ENCODE assay signal across 22 cellular contexts in the genomic region with DNA sequence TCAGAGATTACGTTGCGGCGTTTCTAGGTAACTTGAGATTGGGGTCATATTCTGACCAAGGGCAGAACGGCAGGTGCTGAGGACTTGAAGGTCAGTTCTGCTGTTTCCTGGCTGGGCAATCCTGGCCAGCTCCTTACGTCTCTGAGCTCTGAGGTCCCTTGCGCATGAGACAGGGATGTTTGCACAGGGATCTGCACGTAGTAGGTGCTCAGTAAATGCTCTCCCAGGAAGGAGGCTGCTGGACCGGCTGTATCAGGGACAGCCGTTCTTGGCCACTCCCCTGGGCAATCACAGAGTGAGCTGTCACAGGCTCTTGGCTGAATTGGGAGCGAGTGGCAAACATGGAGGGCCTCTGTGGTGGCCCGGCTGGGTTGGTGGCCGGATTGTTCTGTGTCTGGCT. TPM values are rescaled to one million over a fixed set of nuclear protein-coding genes. Genes with fewer than 3 reads are reported as not detected.
DNase-seq lines count a peak whose midpoint lies in the region; ATAC-seq and TF ChIP-seq lines count a peak whose summit lies in the region.
"Had no signal": no experiment of that assay in that cellular context is flagged by ENCODE, and none has a peak within 500 bp of the region (broad histone marks: within the 10 kb centered on the region; RNA-seq: fewer than 3 reads in every experiment).

No MANE protein-coding gene starts in this region.

- no peaks in the 10 kb centered on the region for H3K36me3 Mint-ChIP-seq in endodermal cell (ENCODE audit: low read depth)
- peaks cover 3% of the 10 kb centered on the region for H3K36me3 Mint-ChIP-seq in nephron (ENCODE audit: low read depth)
- H3K36me3 Mint-ChIP-seq: CD8-positive, alpha-beta memory T cell; IgD-negative memory B cell had no signal

- no peak for TF ChIP-seq CTCF in RWPE2 (IDR thresholded peaks at IDR 0.05; ENCODE audit: poor library complexity, severe bottlenecking)
- TF ChIP-seq CTCF in endodermal cell (conservative IDR thresholded peaks at IDR 0.05) = no peak
- TF ChIP-seq CTCF in nephron (IDR thresholded peaks at IDR 0.05; ENCODE audit: unreplicated experiment in 3 of 3) = no peak
- TF ChIP-seq CTCF in thoracic aorta (IDR thresholded peaks at IDR 0.05) = no peak

- no peaks in the 10 kb centered on the region for H3K27me3 Mint-ChIP-seq in endodermal cell (ENCODE audit: insufficient read depth)
- no peaks in the 10 kb centered on the region for H3K27me3 Mint-ChIP-seq in nephron (ENCODE audit: low read depth)
- H3K27me3 Mint-ChIP-seq: CD8-positive, alpha-beta memory T cell; IgD-negative memory B cell had no signal

- ATAC-seq in RWPE2 (ENCODE audit: low read depth) = no peak
- no peak for ATAC-seq in thoracic aorta (ENCODE audit: insufficient number of reproducible peaks, low FRiP score, low read depth)
- ATAC-seq in HG03457 (IDR thresholded peaks at IDR 0.05; ENCODE audit: unreplicated experiment) = no peak
- ATAC-seq: GM23338 had no signal

- H3K9me3 ChIP-seq in RWPE2 (ENCODE audit: severe bottlenecking) (no peaks in the 10 kb centered on the region), endodermal cell (ENCODE audit: control insufficient read depth, low read length) (no peaks in the 10 kb centered on the region), thoracic aorta (no peaks in the 10 kb centered on the region)

- peak; percentile 18 for DNase-seq in RWPE2 (ENCODE audit: low spot score)
- DNase-seq in endodermal cell = no peak
- DNase-seq in thoracic aorta (ENCODE audit: low spot score) = no peak
- no peak for DNase-seq in NCI-H2196 treated with DMSO at 0.1 percent for 48 hours (lab: John Stamatoyannopoulos, UW; ENCODE audit: unreplicated experiment)
- DNase-seq in GM03348 (ENCODE audit: low spot score) = no peak
- no peak for DNase-seq in activated naive CD4-positive, alpha-beta T cell (lab: John Stamatoyannopoulos, UW)
- DNase-seq: CD8-positive, alpha-beta memory T cell; GDM1; HCEC 1CT; Karpas-422; MV-4-11; NCI-H1105 treated with DMSO at 0.1 percent for 48 hours; NCI-H2029 treated with DMSO at 0.1 percent for 48 hours; NCI-H2171; NCI-H446; NCI-H526; SIG-M5 had no signal

- H3K27ac Mint-ChIP-seq in endodermal cell (peak overlapping the region; percentile 26), nephron (peak overlapping the region; percentile 35 to 43 (median 41))
- H3K27ac Mint-ChIP-seq: CD8-positive, alpha-beta memory T cell; GM23338 had no signal

- H3K4me1 Mint-ChIP-seq in endodermal cell (peaks cover 9% of the 10 kb centered on the region), nephron (peaks cover 51% of the 10 kb centered on the region)
- H3K4me1 Mint-ChIP-seq: CD8-positive, alpha-beta memory T cell; IgD-negative memory B cell had no signal

- no peak overlapping the region for H3K9ac ChIP-seq in endodermal cell (ENCODE audit: extremely low read depth, low read length, poor library complexity, severe bottlenecking)

- H3K4me3 ChIP-seq in RWPE2 (ENCODE audit: severe bottlenecking) = no peak overlapping the region
- no peak overlapping the region for H3K4me3 ChIP-seq in endodermal cell (ENCODE audit: low read length)
- H3K4me3 ChIP-seq in thoracic aorta = no peak overlapping the region
- H3K4me3 ChIP-seq: GM23338 had no signal

- peaks cover 6% of the 10 kb centered on the region; the same call in 1 of the 2 replicates for H3K36me3 ChIP-seq in RWPE2 (ENCODE audit: low read depth)
- H3K36me3 ChIP-seq in endodermal cell (ENCODE audit: control insufficient read depth, insufficient read depth, low read length) = peaks cover 7% of the 10 kb centered on the region
- H3K36me3 ChIP-seq in thoracic aorta = no peaks in the 10 kb centered on the region

- H3K9me3 Mint-ChIP-seq in endodermal cell = no peaks in the 10 kb centered on the region
- no peaks in the 10 kb centered on the region for H3K9me3 Mint-ChIP-seq in nephron
- H3K9me3 Mint-ChIP-seq: CD8-positive, alpha-beta memory T cell; GM23338; IgD-negative memory B cell had no signal

- H3K27ac ChIP-seq in RWPE2 (ENCODE audit: poor library complexity, severe bottlenecking) (no peak overlapping the region), endodermal cell (ENCODE audit: low read depth, low read length) (no peak overlapping the region), thoracic aorta (peak overlapping the region; percentile 27 to 30)
- H3K27ac ChIP-seq: C4-2B had no signal

- H3K4me3 Mint-ChIP-seq in endodermal cell (no peak overlapping the region), nephron (no peak overlapping the region)
- H3K4me3 Mint-ChIP-seq: GM23338, IgD-negative memory B cell had no signal

- H3K4me1 ChIP-seq in RWPE2 (ENCODE audit: insufficient read depth, poor library complexity, severe bottlenecking) (peaks cover 3% of the 10 kb centered on the region), endodermal cell (ENCODE audit: control insufficient read depth, insufficient read depth, low read length) (no peaks in the 10 kb centered on the region), thoracic aorta (ENCODE audit: control insufficient read depth in 1 of 2, low read depth in 2 of 2) (peaks cover 26 to 86% of the 10 kb centered on the region in 2 donors)

- no peaks in the 10 kb centered on the region for H3K27me3 ChIP-seq in RWPE2 (ENCODE audit: insufficient read depth, poor library complexity, severe bottlenecking)
- no peaks in the 10 kb centered on the region for H3K27me3 ChIP-seq in endodermal cell (ENCODE audit: control insufficient read depth, insufficient read depth, low read length, poor library complexity, severe bottlenecking)
- H3K27me3 ChIP-seq in thoracic aorta (replicated peaks; ENCODE audit: insufficient read depth) = no peaks in the 10 kb centered on the region

- 90 to 94% methylated on average over 11 to 12 of the region's 12 CpGs for WGBS in endodermal cell (ENCODE audit: insufficient coverage in 1 of 2, insufficient read length in 1 of 2), 2 experiments

RNA-seq across cellular contexts. Expression of gene NCS1, which starts 8.3 kb away (rescaled TPM):
- 10 to 100 TPM; 40.6 to 47.7 TPM for total RNA-seq in endodermal cell
- 26.5 TPM for polyA plus RNA-seq in endodermal cell (2013, experiment 1 of 2)
- polyA plus RNA-seq in endodermal cell (2013, experiment 2 of 2) = 28.0 TPM
- total RNA-seq in thoracic aorta = 10 to 100 TPM; 50.8 to 58.3 TPM
- polyA plus RNA-seq: IgD-negative memory B cell had no signal

Comparison
In these comparisons a context has a peak if more than half of its experiments do, and no peak if none do; other contexts are left out.
1. H3K27ac ChIP-seq: peak in thoracic aorta (2 of 2); none in RWPE2 (single experiment) and endodermal cell (single experiment).